Comparison of ENCODE assay signal across 1 cellular context in genomic region chr18:55268146-55268545, GRCh38.
TF ChIP-seq lines count a peak whose summit lies in the region.

No MANE protein-coding gene starts in this region.

TF ChIP-seq in SK-N-SH treated with all-trans-retinoic acid at 6 μM for 48 hours, 23 proteins besides CTCF, POLR2A, EP300 and RAD21 (continued from another document):
- TF ChIP-seq, protein P1, sequence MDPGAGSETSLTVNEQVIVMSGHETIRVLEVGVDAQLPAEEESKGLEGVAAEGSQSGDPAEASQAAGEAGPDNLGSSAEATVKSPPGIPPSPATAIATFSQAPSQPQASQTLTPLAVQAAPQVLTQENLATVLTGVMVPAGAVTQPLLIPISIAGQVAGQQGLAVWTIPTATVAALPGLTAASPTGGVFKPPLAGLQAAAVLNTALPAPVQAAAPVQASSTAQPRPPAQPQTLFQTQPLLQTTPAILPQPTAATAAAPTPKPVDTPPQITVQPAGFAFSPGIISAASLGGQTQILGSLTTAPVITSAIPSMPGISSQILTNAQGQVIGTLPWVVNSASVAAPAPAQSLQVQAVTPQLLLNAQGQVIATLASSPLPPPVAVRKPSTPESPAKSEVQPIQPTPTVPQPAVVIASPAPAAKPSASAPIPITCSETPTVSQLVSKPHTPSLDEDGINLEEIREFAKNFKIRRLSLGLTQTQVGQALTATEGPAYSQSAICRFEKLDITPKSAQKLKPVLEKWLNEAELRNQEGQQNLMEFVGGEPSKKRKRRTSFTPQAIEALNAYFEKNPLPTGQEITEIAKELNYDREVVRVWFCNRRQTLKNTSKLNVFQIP (CRISPR knock-in tag; IDR thresholded peaks at IDR 0.05; ENCODE audit: borderline replicate concordance, low read depth), result 0 out of 2 replicates have a peak, but pooled peaks have one; percentile 16
- TF ChIP-seq PATZ1 (CRISPR knock-in tag; IDR thresholded peaks at IDR 0.05; ENCODE audit: borderline replicate concordance) (no peak), CSDC2 (CRISPR knock-in tag; IDR thresholded peaks at IDR 0.05) (no peak), SNAI2 (CRISPR knock-in tag; IDR thresholded peaks at IDR 0.05) (no peak), CREB5 (CRISPR knock-in tag; IDR thresholded peaks at IDR 0.05; ENCODE audit: low read depth) (no peak)
